In the genomic region with DNA sequence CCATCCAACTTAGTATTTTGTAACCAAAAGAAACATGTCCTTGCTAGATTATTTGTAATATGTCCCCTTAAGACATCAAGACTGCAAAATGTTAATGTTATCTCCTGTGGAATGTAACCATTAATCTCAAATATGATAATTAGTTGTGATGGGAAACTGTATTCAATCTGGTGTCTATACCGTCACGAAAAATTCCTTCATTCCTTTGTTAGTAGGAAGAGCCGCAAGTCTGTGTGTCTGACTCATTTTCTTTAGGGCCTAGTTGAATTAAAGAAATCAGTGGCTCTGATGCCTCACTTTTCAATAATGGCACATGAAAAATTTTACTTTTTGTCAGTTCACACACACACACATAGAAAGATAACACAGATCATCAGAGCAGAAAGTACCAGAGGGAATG, we compare ENCODE assay signal across 23 cellular contexts.
"Had no signal": no experiment of that assay in that cellular context is flagged by ENCODE, and none has a peak within 500 bp of the region (broad histone marks: within the 10 kb centered on the region; RNA-seq: fewer than 3 reads in every experiment).

No MANE protein-coding gene starts in this region.

- H3K27ac Mint-ChIP-seq: activated CD8-positive, alpha-beta T cell treated with anti-CD3 and anti-CD28 coated beads for 36 hours; activated naive CD4-positive, alpha-beta T cell treated with anti-CD3 and anti-CD28 coated beads, Interleukin-2, amount 10 ng/mL, durations not matched to agents 7 days and 5 days; activated naive CD8-positive, alpha-beta T cell treated with anti-CD3 and anti-CD28 coated beads for 36 hours; activated T-cell treated with anti-CD3 and anti-CD28 coated beads, Interleukin-2, amount 50 U/mL, for 72 hours; activated T-helper 2 cell treated with anti-CD3 and anti-CD28 coated beads, Interferon-gamma antibody, Interleukin-2, Interleukin-4, amounts not matched to agents 10 μg/mL and 5 μg/mL and 100 μg/mL, durations not matched to agents 14 hours and 24 hours and 36 hours; T-cell had no signal

- H3K27me3 ChIP-seq: Peyer's patch, SJCRH30 had no signal

- H3K4me3 Mint-ChIP-seq: activated CD8-positive, alpha-beta T cell treated with anti-CD3 and anti-CD28 coated beads for 36 hours; activated naive CD4-positive, alpha-beta T cell treated with anti-CD3 and anti-CD28 coated beads, Interleukin-2, amount 10 ng/mL, durations not matched to agents 7 days and 5 days; activated naive CD8-positive, alpha-beta T cell treated with anti-CD3 and anti-CD28 coated beads for 36 hours; activated T-cell treated with anti-CD3 and anti-CD28 coated beads, Interleukin-2, amount 50 U/mL, for 72 hours; T-cell had no signal

- H3K9me3 Mint-ChIP-seq: activated CD8-positive, alpha-beta T cell treated with anti-CD3 and anti-CD28 coated beads for 36 hours; activated naive CD4-positive, alpha-beta T cell treated with anti-CD3 and anti-CD28 coated beads, Interleukin-2, amount 10 ng/mL, durations not matched to agents 7 days and 5 days; activated naive CD8-positive, alpha-beta T cell treated with anti-CD3 and anti-CD28 coated beads for 36 hours; activated T-cell treated with anti-CD3 and anti-CD28 coated beads, Interleukin-2, amount 50 U/mL, for 72 hours; activated T-helper 2 cell treated with anti-CD3 and anti-CD28 coated beads, Interferon-gamma antibody, Interleukin-2, Interleukin-4, amounts not matched to agents 10 μg/mL and 5 μg/mL and 100 μg/mL, durations not matched to agents 14 hours and 24 hours and 36 hours had no signal

- H3K27ac ChIP-seq: Peyer's patch, RWPE1, SJCRH30, VCaP had no signal

- H3K36me3 Mint-ChIP-seq: activated naive CD4-positive, alpha-beta T cell treated with anti-CD3 and anti-CD28 coated beads, Interleukin-2, amount 10 ng/mL, durations not matched to agents 7 days and 5 days; activated naive CD8-positive, alpha-beta T cell treated with anti-CD3 and anti-CD28 coated beads for 36 hours; T-cell had no signal

- H3K4me3 ChIP-seq: Peyer's patch, SJCRH30 had no signal

- H3K36me3 ChIP-seq: Peyer's patch, SJCRH30 had no signal

- H3K4me1 ChIP-seq: Peyer's patch, SJCRH30 had no signal

- ATAC-seq: activated CD8-positive, alpha-beta T cell treated with anti-CD3 and anti-CD28 coated beads for 36 hours; activated T-cell treated with anti-CD3 and anti-CD28 coated beads, Interleukin-2, amount 50 U/mL, for 72 hours; T-cell had no signal

- H3K9me3 ChIP-seq: Peyer's patch, SJCRH30 had no signal

- H3K27me3 Mint-ChIP-seq: activated CD8-positive, alpha-beta T cell treated with anti-CD3 and anti-CD28 coated beads for 36 hours; activated naive CD4-positive, alpha-beta T cell treated with anti-CD3 and anti-CD28 coated beads, Interleukin-2, amount 10 ng/mL, durations not matched to agents 7 days and 5 days; activated naive CD8-positive, alpha-beta T cell treated with anti-CD3 and anti-CD28 coated beads for 36 hours; T-cell had no signal

- DNase-seq: activated CD4-positive, alpha-beta T cell treated with anti-CD3 and anti-CD28 coated beads for 4 hours; activated CD8-positive, alpha-beta memory T cell treated with anti-CD3 and anti-CD28 coated beads, Interleukin-2, amount 50 U/mL, for 4 hours; activated CD8-positive, alpha-beta T cell treated with anti-CD3 and anti-CD28 coated beads for 36 hours; activated gamma-delta T cell treated with Interleukin-2 at 50 U/mL for 16 hours; activated naive CD4-positive, alpha-beta T cell treated with anti-CD3 and anti-CD28 coated beads, Interleukin-2, amount 10 ng/mL, durations not matched to agents 7 days and 5 days; activated naive CD8-positive, alpha-beta T cell treated with anti-CD3 and anti-CD28 coated beads for 36 hours; activated T-cell treated with anti-CD3 and anti-CD28 coated beads, Interleukin-2, amount 50 U/mL, for 72 hours; cerebellar nuclear complex; MM.1S; NCI-H1105; NCI-H1436; NCI-H1694 treated with DMSO at 0.1 percent for 48 hours; NCI-H2029 treated with DMSO at 0.1 percent for 48 hours; NCI-H510A treated with DMSO at 0.1 percent for 48 hours; NCI-H69; Peyer's patch; Right ventricle myocardium superior; SJCRH30; T-cell; T-helper 2 cell had no signal

- H3K4me1 Mint-ChIP-seq: activated naive CD4-positive, alpha-beta T cell treated with anti-CD3 and anti-CD28 coated beads, Interleukin-2, amount 10 ng/mL, durations not matched to agents 7 days and 5 days; activated naive CD8-positive, alpha-beta T cell treated with anti-CD3 and anti-CD28 coated beads for 36 hours; T-cell had no signal
